23 cellular contexts compared by ENCODE assay signal in the genomic region with DNA sequence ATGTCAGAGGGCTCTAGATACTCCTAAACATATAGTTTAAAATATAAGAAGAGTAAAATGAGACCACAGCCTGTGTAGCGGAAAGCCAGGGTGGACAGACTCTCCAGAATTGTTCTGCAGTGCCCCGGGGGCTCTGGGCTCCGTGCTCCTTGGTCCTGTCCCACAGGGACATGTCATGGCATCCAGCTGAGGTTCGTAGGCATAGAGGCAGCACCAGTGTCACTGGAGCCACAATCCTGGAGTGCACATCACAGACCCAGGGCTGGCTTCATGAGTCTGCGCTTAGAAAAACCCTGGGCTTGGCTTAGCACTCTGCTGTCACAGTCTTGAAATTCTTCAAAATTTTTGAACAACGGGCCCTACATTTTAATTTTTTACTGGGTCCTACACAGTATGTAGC.
A peak's percentile ranks its signal among the peaks of the same experiment; 100 is the strongest.
DNase-seq lines count a peak whose midpoint lies in the region; ATAC-seq, FAIRE-seq and TF ChIP-seq lines count a peak whose summit lies in the region.
"Had no signal": no experiment of that assay in that cellular context is flagged by ENCODE, and none has a peak within 500 bp of the region (broad histone marks: within the 10 kb centered on the region; RNA-seq: fewer than 3 reads in every experiment).

No MANE protein-coding gene starts in this region.

- no peak overlapping the region for H3K23ac ChIP-seq in IMR-90 (ENCODE audit: low read depth, low read length)

- FAIRE-seq in HTR-8/SVneo (lab: Jason Lieb, UNC) = peak; percentile 48
- FAIRE-seq: A204.1, D721Med, G401.6, GM12891, GM19239 had no signal

- no peak overlapping the region for H2AFZ ChIP-seq in IMR-90 (replicated peaks; ENCODE audit: low read length, poor library complexity)

- H3K18ac ChIP-seq in IMR-90 (ENCODE audit: low read depth, low read length) = no peak overlapping the region

- no peak for ATAC-seq in IMR-90 (ENCODE audit: low read depth)
- no peak for ATAC-seq in upper lobe of right lung
- ATAC-seq: CD8-positive, alpha-beta T cell had no signal

- peak overlapping the region; percentile 48; the same call in 1 of the 2 replicates for H4K91ac ChIP-seq in IMR-90 (ENCODE audit: insufficient read depth, low read depth, low read length)

- no peak overlapping the region for H3K56ac ChIP-seq in IMR-90 (ENCODE audit: extremely low read depth, insufficient read depth, low read length)

- H4K20me1 ChIP-seq in IMR-90 (ENCODE audit: insufficient read depth, low read length) = no peaks in the 10 kb centered on the region
- H4K20me1 ChIP-seq: BLaER1 had no signal

- no peaks in the 10 kb centered on the region for H3K36me3 ChIP-seq in IMR-90 (ENCODE audit: control insufficient read depth, insufficient read depth, low read length)
- no peaks in the 10 kb centered on the region for H3K36me3 ChIP-seq in upper lobe of right lung
- H3K36me3 ChIP-seq: BE2C, BLaER1 had no signal

- peak overlapping the region; percentile 66 for H2AK5ac ChIP-seq in IMR-90 (ENCODE audit: low read depth, low read length)

- H3K9me3 ChIP-seq in IMR-90 (ENCODE audit: control insufficient read depth, insufficient read depth, low read length) (no peaks in the 10 kb centered on the region), upper lobe of right lung (no peaks in the 10 kb centered on the region)
- H3K9me3 ChIP-seq: BE2C, BLaER1, Caco-2 had no signal

- dilution Hi-C loops in IMR-90 (cut with HindIII; ENCODE audit: low sequenced_read_pairs, unreplicated experiment) = no loop called here

- TF ChIP-seq POLR2A in IMR-90 (IDR thresholded peaks at IDR 0.05; ENCODE audit: low read depth, low read length) = no peak

- TF ChIP-seq CTCF in IMR-90 (conservative IDR thresholded peaks at IDR 0.05; ENCODE audit: low read depth, low read length) (no peak), upper lobe of right lung (IDR thresholded peaks at IDR 0.05) (no peak)

- no peak overlapping the region for H3K27ac ChIP-seq in IMR-90 (ENCODE audit: insufficient read depth, low read length)
- H3K27ac ChIP-seq in upper lobe of right lung = no peak overlapping the region
- H3K27ac ChIP-seq: BLaER1, C4-2B had no signal

- no peak overlapping the region for H4K5ac ChIP-seq in IMR-90 (ENCODE audit: low read depth, low read length)

- H2BK15ac ChIP-seq in IMR-90 (ENCODE audit: low read depth, low read length) = 0 out of 3 replicates have a peak overlapping the region, but pooled peaks have one; percentile 87

- intact Hi-C loops in IMR-90 (cut with micrococcal nuclease) (no loop called here), upper lobe of right lung (cut with DNase I) (no loop called here)

- peak overlapping the region; percentile 59; the same call in 1 of the 2 replicates for H3K4ac ChIP-seq in IMR-90 (ENCODE audit: low read depth, low read length)

- H2BK20ac ChIP-seq in IMR-90 (ENCODE audit: low read depth, low read length) = peak overlapping the region; percentile 82; the same call in 1 of the 2 replicates

- POLR2A ChIA-PET in IMR-90 (lab: Charles Lee; ENCODE audit: unreplicated experiment) = no interaction called here

- peak overlapping the region; percentile 95 for H2BK120ac ChIP-seq in IMR-90 (ENCODE audit: low read depth, low read length)

- H3K4me1 ChIP-seq in IMR-90 (ENCODE audit: control insufficient read depth, insufficient read depth, low read length) = peaks cover 14% of the 10 kb centered on the region
- H3K4me1 ChIP-seq in upper lobe of right lung = no peaks in the 10 kb centered on the region
- H3K4me1 ChIP-seq: BE2C, Caco-2 had no signal

- no peak overlapping the region for H3K4me2 ChIP-seq in IMR-90 (ENCODE audit: low read depth, low read length)
- H3K4me2 ChIP-seq: BLaER1 had no signal

- BruUV-seq in IMR-90 (replicated peaks; lab: Mats Ljungman, UMichigan) = no TSS peak

- CTCF ChIA-PET in IMR-90 (lab: Yijun Ruan, JAX) = interaction anchor here (0.5 kb wide), 1 partner anchor 157 kb away, joined by 3 read pairs; no protein-coding TSS in a partner anchor

- DNase-seq in HTR-8/SVneo (ENCODE audit: insufficient read length, low spot score) = no peak
- DNase-seq in IMR-90 = no peak
- DNase-seq in islet precursor cell = peak; percentile 20
- peak; percentile 27 for DNase-seq in upper lobe of right lung
- no peak for DNase-seq in C1 segment of cervical spinal cord (lab: John Stamatoyannopoulos, UW)
- no peak for DNase-seq in SW480 (ENCODE audit: low spot score)
- no peak for DNase-seq in midbrain (lab: John Stamatoyannopoulos, UW)
- DNase-seq: 8988T; ACHN; BE2C; Calu3; CD4-positive, alpha-beta T cell; CD8-positive, alpha-beta T cell; DMS79 treated with DMSO at 0.1 percent for 48 hours; GF-D8 had no signal

- WGBS in IMR-90 (ENCODE audit: extremely low coverage in 2 of 2, insufficient read length in 1 of 2), 2 experiments = 100% methylated on average over 2 of the region's 6 CpGs; no CpG with 5 or more reads in 1 of the 2 experiments

- H3K9ac ChIP-seq in IMR-90 (ENCODE audit: low read depth, low read length) = no peak overlapping the region
- H3K9ac ChIP-seq: BLaER1 had no signal

- H3K14ac ChIP-seq in IMR-90 (replicated peaks; ENCODE audit: low read depth, low read length) = no peak overlapping the region

- H4K8ac ChIP-seq in IMR-90 (ENCODE audit: low read depth in 2 of 2, low read length in 2 of 2) = no peak overlapping the region

- H3K4me3 ChIP-seq in IMR-90 (ENCODE audit: insufficient read depth, low read depth, low read length) (no peak overlapping the region), upper lobe of right lung (no peak overlapping the region)
- H3K4me3 ChIP-seq: BLaER1 had no signal

- peak overlapping the region; percentile 51 for H2BK5ac ChIP-seq in IMR-90 (ENCODE audit: low read depth, low read length, poor library complexity, severe bottlenecking)

- in situ Hi-C loops in IMR-90 (cut with MboI; ENCODE audit: low sequenced_read_pairs) = no loop called here

- no peak overlapping the region for H2AK9ac ChIP-seq in IMR-90 (replicated peaks; ENCODE audit: low read depth, low read length, poor library complexity)

- no peak for TF ChIP-seq RAD21 in IMR-90 (IDR thresholded peaks at IDR 0.05; ENCODE audit: low read length)

- no peaks in the 10 kb centered on the region for H3K27me3 ChIP-seq in IMR-90 (ENCODE audit: control insufficient read depth, insufficient read depth, low read length)
- no peaks in the 10 kb centered on the region for H3K27me3 ChIP-seq in upper lobe of right lung
- H3K27me3 ChIP-seq: BE2C, BLaER1 had no signal

- H3K9me1 ChIP-seq in IMR-90 (ENCODE audit: insufficient read depth, low read length) = peaks cover 11% of the 10 kb centered on the region

- H3K79me1 ChIP-seq in IMR-90 (ENCODE audit: low read depth in 1 of 2, low read length in 2 of 2) = no peaks in the 10 kb centered on the region

TF ChIP-seq in IMR-90, 13 proteins besides CTCF, POLR2A, EP300 and RAD21:
- TF ChIP-seq RCOR1 (IDR thresholded peaks at IDR 0.05; ENCODE audit: insufficient replicate concordance, low read length) (no peak), CEBPB (IDR thresholded peaks at IDR 0.05; ENCODE audit: low read depth, low read length) (no peak), CHD1 (IDR thresholded peaks at IDR 0.05; ENCODE audit: low read depth, low read length) (no peak), RFX5 (IDR thresholded peaks at IDR 0.05; ENCODE audit: low read depth, low read length) (no peak), MAFK (IDR thresholded peaks at IDR 0.05; ENCODE audit: low read depth, low read length) (no peak), BHLHE40 (IDR thresholded peaks at IDR 0.05; ENCODE audit: low read depth, low read length) (no peak), MXI1 (IDR thresholded peaks at IDR 0.05; ENCODE audit: borderline replicate concordance, low read depth, low read length) (no peak), FOS (IDR thresholded peaks at IDR 0.05; ENCODE audit: low read depth, low read length) (no peak), NFE2L2 (IDR thresholded peaks at IDR 0.05; ENCODE audit: low read depth, low read length) (no peak), MAZ (IDR thresholded peaks at IDR 0.05; ENCODE audit: borderline replicate concordance, low read depth, low read length) (no peak), SMC3 (IDR thresholded peaks at IDR 0.05; ENCODE audit: low read depth, low read length) (no peak)
- TF ChIP-seq, protein P1, sequence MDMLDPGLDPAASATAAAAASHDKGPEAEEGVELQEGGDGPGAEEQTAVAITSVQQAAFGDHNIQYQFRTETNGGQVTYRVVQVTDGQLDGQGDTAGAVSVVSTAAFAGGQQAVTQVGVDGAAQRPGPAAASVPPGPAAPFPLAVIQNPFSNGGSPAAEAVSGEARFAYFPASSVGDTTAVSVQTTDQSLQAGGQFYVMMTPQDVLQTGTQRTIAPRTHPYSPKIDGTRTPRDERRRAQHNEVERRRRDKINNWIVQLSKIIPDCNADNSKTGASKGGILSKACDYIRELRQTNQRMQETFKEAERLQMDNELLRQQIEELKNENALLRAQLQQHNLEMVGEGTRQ (IDR thresholded peaks at IDR 0.05; ENCODE audit: low read depth, low read length) = no peak
- TF ChIP-seq, protein P2, sequence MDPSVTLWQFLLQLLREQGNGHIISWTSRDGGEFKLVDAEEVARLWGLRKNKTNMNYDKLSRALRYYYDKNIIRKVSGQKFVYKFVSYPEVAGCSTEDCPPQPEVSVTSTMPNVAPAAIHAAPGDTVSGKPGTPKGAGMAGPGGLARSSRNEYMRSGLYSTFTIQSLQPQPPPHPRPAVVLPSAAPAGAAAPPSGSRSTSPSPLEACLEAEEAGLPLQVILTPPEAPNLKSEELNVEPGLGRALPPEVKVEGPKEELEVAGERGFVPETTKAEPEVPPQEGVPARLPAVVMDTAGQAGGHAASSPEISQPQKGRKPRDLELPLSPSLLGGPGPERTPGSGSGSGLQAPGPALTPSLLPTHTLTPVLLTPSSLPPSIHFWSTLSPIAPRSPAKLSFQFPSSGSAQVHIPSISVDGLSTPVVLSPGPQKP (IDR thresholded peaks at IDR 0.05; ENCODE audit: borderline replicate concordance, low read depth, low read length) = no peak

Comparison
In these comparisons a context has a peak if more than half of its experiments do, and no peak if none do; other contexts are left out.
1. DNase-seq: peak in islet precursor cell (single experiment) and upper lobe of right lung (single experiment); none in HTR-8/SVneo (single experiment), IMR-90 (single experiment), C1 segment of cervical spinal cord (0 of 14), SW480 (single experiment) and midbrain (single experiment).